Comparison of ENCODE assay signal across 17 cellular contexts in the genomic region with DNA sequence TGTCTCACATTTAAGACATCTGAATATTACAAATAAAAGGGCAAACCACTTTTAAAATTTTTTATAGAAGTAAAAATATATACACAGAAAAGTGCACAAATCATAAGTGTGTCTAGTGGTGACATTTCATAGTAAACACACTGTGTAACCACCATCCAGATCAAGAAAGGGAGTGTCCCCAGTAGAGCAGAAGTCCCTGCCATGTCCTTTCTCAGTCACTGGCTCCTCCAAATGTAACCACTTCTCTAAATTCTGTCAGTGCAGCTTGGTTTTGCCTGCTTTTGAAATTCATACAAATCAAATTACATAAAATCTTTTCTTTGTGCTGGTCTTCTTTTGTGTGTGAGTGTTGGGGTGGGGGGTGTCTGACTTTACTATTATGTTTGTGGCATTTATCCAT.
"Had no signal": no experiment of that assay in that cellular context is flagged by ENCODE, and none has a peak within 500 bp of the region (broad histone marks: within the 10 kb centered on the region; RNA-seq: fewer than 3 reads in every experiment).

No MANE protein-coding gene starts in this region.

- H3K36me3 ChIP-seq: colonic mucosa, spleen had no signal

- H3K27ac ChIP-seq: colonic mucosa, psoas muscle, spleen had no signal

- H3K4me3 ChIP-seq: colonic mucosa, psoas muscle, spleen had no signal

- ATAC-seq: activated CD8-positive, alpha-beta T cell treated with anti-CD3 and anti-CD28 coated beads for 36 hours; left cardiac atrium; psoas muscle; sciatic nerve had no signal

- H3K4me1 Mint-ChIP-seq: activated naive CD4-positive, alpha-beta T cell treated with anti-CD3 and anti-CD28 coated beads, Interleukin-2, amount 10 ng/mL, durations not matched to agents 7 days and 5 days had no signal

- H3K4me1 ChIP-seq: colonic mucosa, psoas muscle, spleen had no signal

- H3K4me3 Mint-ChIP-seq: activated CD8-positive, alpha-beta T cell treated with anti-CD3 and anti-CD28 coated beads for 36 hours; activated naive CD4-positive, alpha-beta T cell treated with anti-CD3 and anti-CD28 coated beads, Interleukin-2, amount 10 ng/mL, durations not matched to agents 7 days and 5 days; nephron progenitor cell had no signal

- H3K9me3 Mint-ChIP-seq: activated CD8-positive, alpha-beta T cell treated with anti-CD3 and anti-CD28 coated beads for 36 hours; activated naive CD4-positive, alpha-beta T cell treated with anti-CD3 and anti-CD28 coated beads, Interleukin-2, amount 10 ng/mL, durations not matched to agents 7 days and 5 days; nephron progenitor cell had no signal

- H3K36me3 Mint-ChIP-seq: activated naive CD4-positive, alpha-beta T cell treated with anti-CD3 and anti-CD28 coated beads, Interleukin-2, amount 10 ng/mL, durations not matched to agents 7 days and 5 days had no signal

- H3K27me3 ChIP-seq: colonic mucosa, spleen had no signal

- DNase-seq: activated CD4-positive, alpha-beta T cell treated with anti-CD3 and anti-CD28 coated beads for 4 hours; activated CD8-positive, alpha-beta memory T cell treated with anti-CD3 and anti-CD28 coated beads, Interleukin-2, amount 50 U/mL, for 4 hours; activated CD8-positive, alpha-beta T cell treated with anti-CD3 and anti-CD28 coated beads for 36 hours; activated naive CD4-positive, alpha-beta T cell treated with anti-CD3 and anti-CD28 coated beads, Interleukin-2, amount 10 ng/mL, durations not matched to agents 7 days and 5 days; colonic mucosa; effector CD4-positive, alpha-beta T cell; foreskin melanocyte; head of caudate nucleus; left cardiac atrium; nephron progenitor cell; psoas muscle; spleen; stimulated activated CD4-positive, alpha-beta T cell treated with anti-CD3 and anti-CD28 coated beads, Interleukin-1b, Interleukin-23, amount 100 ng/mL, for 48 hours; stimulated activated naive CD4-positive, alpha-beta T cell; T1000; trophoblast cell had no signal

- H3K27ac Mint-ChIP-seq: activated CD8-positive, alpha-beta T cell treated with anti-CD3 and anti-CD28 coated beads for 36 hours; activated naive CD4-positive, alpha-beta T cell treated with anti-CD3 and anti-CD28 coated beads, Interleukin-2, amount 10 ng/mL, durations not matched to agents 7 days and 5 days; nephron progenitor cell had no signal

- H3K9me3 ChIP-seq: colonic mucosa, psoas muscle, spleen had no signal
